Comparison of ENCODE assay signal across 24 cellular contexts in the genomic region with DNA sequence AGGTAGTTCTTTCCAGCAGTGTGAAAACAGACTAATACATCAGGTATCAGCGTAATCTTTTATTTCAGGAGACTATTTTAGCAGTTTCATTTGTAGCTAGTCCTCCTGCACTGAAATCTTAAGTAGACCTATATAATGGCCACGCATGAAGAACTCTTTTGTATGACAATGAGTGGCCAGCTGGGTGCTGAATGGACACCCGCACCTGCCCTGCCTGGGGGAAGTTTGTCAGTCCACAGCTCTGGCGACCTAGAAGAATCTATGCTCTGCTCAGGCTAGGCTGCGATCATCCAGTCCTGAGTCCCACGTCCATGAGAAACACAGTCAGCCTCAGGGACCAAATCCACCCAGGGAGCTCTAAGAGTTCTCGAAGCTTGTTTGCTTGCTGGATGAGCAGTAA.
"Had no signal": no experiment of that assay in that cellular context is flagged by ENCODE, and none has a peak within 500 bp of the region (broad histone marks: within the 10 kb centered on the region; RNA-seq: fewer than 3 reads in every experiment).

No MANE protein-coding gene starts in this region.

- H3K9me3 Mint-ChIP-seq: activated naive CD4-positive, alpha-beta T cell treated with anti-CD3 and anti-CD28 coated beads, Interleukin-2, amount 10 ng/mL, durations not matched to agents 7 days and 5 days; activated naive CD8-positive, alpha-beta T cell treated with anti-CD3 and anti-CD28 coated beads, Interleukin-2, amount 50 U/mL, for 24 hours; activated T-cell treated with anti-CD3 and anti-CD28 coated beads, Interleukin-2, amount 50 U/mL, for 4 hours; central memory CD8-positive, alpha-beta T cell; mesothelial cell of epicardium; natural killer cell treated with Interleukin-12 subunit alpha and Interleukin-12 subunit beta and Interleukin-15 and Interleukin-18, amount 100 ng/mL, for 72 hours; stimulated activated naive CD8-positive, alpha-beta T cell treated with anti-CD3 and anti-CD28 coated beads, Interleukin-15, amount 100 ng/mL, for 72 hours had no signal

- H3K36me3 Mint-ChIP-seq: activated naive CD4-positive, alpha-beta T cell treated with anti-CD3 and anti-CD28 coated beads, Interleukin-2, amount 10 ng/mL, durations not matched to agents 7 days and 5 days; mesothelial cell of epicardium had no signal

- H3K4me3 Mint-ChIP-seq: activated CD4-positive, alpha-beta T cell treated with anti-CD3 and anti-CD28 coated beads, Interleukin-2, amount 10 ng/mL, durations not matched to agents 7 days and 5 days; activated naive CD4-positive, alpha-beta T cell treated with anti-CD3 and anti-CD28 coated beads, Interleukin-2, amount 10 ng/mL, durations not matched to agents 7 days and 5 days; activated naive CD8-positive, alpha-beta T cell treated with anti-CD3 and anti-CD28 coated beads, Interleukin-2, amount 50 U/mL, for 24 hours; activated T-cell treated with anti-CD3 and anti-CD28 coated beads, Interleukin-2, amount 50 U/mL, for 4 hours; central memory CD8-positive, alpha-beta T cell; mesothelial cell of epicardium; natural killer cell treated with Interleukin-12 subunit alpha and Interleukin-12 subunit beta and Interleukin-15 and Interleukin-18, amount 100 ng/mL, for 72 hours; stimulated activated naive CD8-positive, alpha-beta T cell treated with anti-CD3 and anti-CD28 coated beads, Interleukin-15, amount 100 ng/mL, for 72 hours had no signal

- H3K27ac Mint-ChIP-seq: activated CD4-positive, alpha-beta T cell treated with anti-CD3 and anti-CD28 coated beads, Interleukin-2, amount 10 ng/mL, durations not matched to agents 7 days and 5 days; activated naive CD4-positive, alpha-beta T cell treated with anti-CD3 and anti-CD28 coated beads, Interleukin-2, amount 10 ng/mL, durations not matched to agents 7 days and 5 days; activated naive CD8-positive, alpha-beta T cell treated with anti-CD3 and anti-CD28 coated beads, Interleukin-2, amount 50 U/mL, for 24 hours; mesothelial cell of epicardium; natural killer cell treated with Interleukin-12 subunit alpha and Interleukin-12 subunit beta and Interleukin-15 and Interleukin-18, amount 100 ng/mL, for 72 hours had no signal

- H3K27me3 ChIP-seq: brain microvascular endothelial cell, colonic mucosa, right lobe of liver, suprapubic skin, transverse colon, uterus had no signal

- H3K36me3 ChIP-seq: brain microvascular endothelial cell, colonic mucosa, right lobe of liver, suprapubic skin, transverse colon, uterus had no signal

- ATAC-seq: activated CD4-positive, CD25-positive, alpha-beta regulatory T cell treated with anti-CD3 and anti-CD28 coated beads, Interleukin-2, amount 50 U/mL, for 24 hours; activated naive CD8-positive, alpha-beta T cell treated with anti-CD3 and anti-CD28 coated beads, Interleukin-2, amount 50 U/mL, for 24 hours; activated T-cell treated with anti-CD3 and anti-CD28 coated beads, Interleukin-2, amount 50 U/mL, for 4 hours; left lobe of liver; natural killer cell treated with Interleukin-12 subunit alpha and Interleukin-12 subunit beta and Interleukin-15 and Interleukin-18, amount 100 ng/mL, for 72 hours; right lobe of liver; stimulated activated naive CD8-positive, alpha-beta T cell treated with anti-CD3 and anti-CD28 coated beads, Interleukin-15, amount 100 ng/mL, for 72 hours had no signal

- DNase-seq: activated CD4-positive, alpha-beta T cell treated with anti-CD3 and anti-CD28 coated beads, Interleukin-2, amount 10 ng/mL, durations not matched to agents 7 days and 5 days; activated CD8-positive, alpha-beta memory T cell treated with anti-CD3 and anti-CD28 coated beads, Interleukin-2, amount 50 U/mL, for 4 hours; activated naive CD4-positive, alpha-beta T cell treated with anti-CD3 and anti-CD28 coated beads, Interleukin-2, amount 10 ng/mL, durations not matched to agents 7 days and 5 days; activated naive CD8-positive, alpha-beta T cell treated with anti-CD3 and anti-CD28 coated beads, Interleukin-2, amount 50 U/mL, for 24 hours; activated T-cell treated with anti-CD3 and anti-CD28 coated beads, Interleukin-2, amount 50 U/mL, for 4 hours; anterior cingulate cortex; brain microvascular endothelial cell; colonic mucosa; erythroblast; hypothalamus; kidney; right lobe of liver; small intestine; stimulated activated CD4-positive, alpha-beta T cell treated with anti-CD3 and anti-CD28 coated beads, Interleukin-15, amount 100 ng/mL, for 24 hours; stimulated activated CD4-positive, alpha-beta T cell treated with anti-CD3 and anti-CD28 coated beads, Interleukin-2, amount 100 ng/mL, for 48 hours; stimulated activated naive CD8-positive, alpha-beta T cell treated with anti-CD3 and anti-CD28 coated beads, Interleukin-15, amount 100 ng/mL, for 72 hours; transverse colon; uterus had no signal

- H3K4me1 Mint-ChIP-seq: stimulated activated naive CD8-positive, alpha-beta T cell treated with anti-CD3 and anti-CD28 coated beads, Interleukin-15, amount 100 ng/mL, for 72 hours had no signal

- H3K4me3 ChIP-seq: colonic mucosa, right lobe of liver, suprapubic skin, transverse colon, uterus had no signal
